ENCODE assay signal across 14 cellular contexts in genomic region chr2:176729706-176730569, GRCh38.
DNase-seq lines count a peak whose midpoint lies in the region; ATAC-seq and TF ChIP-seq lines count a peak whose summit lies in the region.
"Had no signal": no experiment of that assay in that cellular context is flagged by ENCODE, and none has a peak within 500 bp of the region (broad histone marks: within the 10 kb centered on the region; RNA-seq: fewer than 3 reads in every experiment).

No MANE protein-coding gene starts in this region.

- no peak overlapping the region for H3K27ac ChIP-seq in CD8-positive, alpha-beta T cell (ENCODE audit: low read depth, low read length)
- H3K27ac ChIP-seq: Peyer's patch had no signal

- H3K4me1 ChIP-seq in CD8-positive, alpha-beta T cell (ENCODE audit: insufficient read depth, low read length) = no peaks in the 10 kb centered on the region
- H3K4me1 ChIP-seq: Peyer's patch had no signal

- intact Hi-C loops in activated CD4-positive, alpha-beta T cell treated with anti-CD3 and anti-CD28 coated beads, Interleukin-2, amount 10 ng/mL, durations not matched to agents 24 days and 14 days (cut with micrococcal nuclease) = no loop called here
- intact Hi-C loops in CD8-positive, alpha-beta T cell (cut with DNase I, micrococcal nuclease) = no loop called here

- CTCF ChIA-PET in CD8-positive, alpha-beta T cell (lab: Charles Lee) = no interaction called here

- TF ChIP-seq CTCF in epithelial cell of proximal tubule (conservative IDR thresholded peaks at IDR 0.05; ENCODE audit: low read depth, low read length) (no peak), omental fat pad (IDR thresholded peaks at IDR 0.05) (no peak)
- no peak for TF ChIP-seq CTCF in CD8-positive, alpha-beta T cell (IDR thresholded peaks at IDR 0.05)

- POLR2A ChIA-PET in CD8-positive, alpha-beta T cell (lab: Charles Lee) = no interaction called here

- peak; percentile 37 for ATAC-seq in omental fat pad (ENCODE audit: low FRiP score)
- ATAC-seq in CD8-positive, alpha-beta T cell = no peak

- H3K4me3 Mint-ChIP-seq in activated CD4-positive, alpha-beta T cell treated with anti-CD3 and anti-CD28 coated beads, Interleukin-2, amount 10 ng/mL, durations not matched to agents 24 days and 14 days = no peak overlapping the region
- no peak overlapping the region for H3K4me3 Mint-ChIP-seq in CD8-positive, alpha-beta T cell
- H3K4me3 Mint-ChIP-seq: CD4-positive, alpha-beta T cell; nephron progenitor cell had no signal

- no peak overlapping the region for H3K4me3 ChIP-seq in epithelial cell of proximal tubule (ENCODE audit: low read depth, low read length)
- no peak overlapping the region for H3K4me3 ChIP-seq in CD8-positive, alpha-beta T cell (ENCODE audit: low read depth, low read length)
- H3K4me3 ChIP-seq: Peyer's patch had no signal

- no peaks in the 10 kb centered on the region for H3K36me3 Mint-ChIP-seq in activated CD4-positive, alpha-beta T cell treated with anti-CD3 and anti-CD28 coated beads, Interleukin-2, amount 10 ng/mL, durations not matched to agents 24 days and 14 days (ENCODE audit: low read depth)
- H3K36me3 Mint-ChIP-seq in CD8-positive, alpha-beta T cell = no peaks in the 10 kb centered on the region

- no peaks in the 10 kb centered on the region for H3K9me3 ChIP-seq in CD8-positive, alpha-beta T cell (ENCODE audit: low read length)
- H3K9me3 ChIP-seq: Peyer's patch had no signal

- H3K4me1 Mint-ChIP-seq in activated CD4-positive, alpha-beta T cell treated with anti-CD3 and anti-CD28 coated beads, Interleukin-2, amount 10 ng/mL, durations not matched to agents 24 days and 14 days = no peaks in the 10 kb centered on the region
- no peaks in the 10 kb centered on the region for H3K4me1 Mint-ChIP-seq in CD8-positive, alpha-beta T cell (ENCODE audit: low read depth)
- H3K4me1 Mint-ChIP-seq: nephron progenitor cell had no signal

- no peaks in the 10 kb centered on the region for H3K36me3 ChIP-seq in CD8-positive, alpha-beta T cell (ENCODE audit: insufficient read depth, low read length)
- H3K36me3 ChIP-seq: Peyer's patch had no signal

- peaks cover 11% of the 10 kb centered on the region for H3K27me3 Mint-ChIP-seq in activated CD4-positive, alpha-beta T cell treated with anti-CD3 and anti-CD28 coated beads, Interleukin-2, amount 10 ng/mL, durations not matched to agents 24 days and 14 days
- H3K27me3 Mint-ChIP-seq in CD8-positive, alpha-beta T cell (ENCODE audit: low read depth) = peaks cover 4% of the 10 kb centered on the region

- no peak overlapping the region for H3K27ac Mint-ChIP-seq in activated CD4-positive, alpha-beta T cell treated with anti-CD3 and anti-CD28 coated beads, Interleukin-2, amount 10 ng/mL, durations not matched to agents 24 days and 14 days
- H3K27ac Mint-ChIP-seq in CD8-positive, alpha-beta T cell = no peak overlapping the region
- H3K27ac Mint-ChIP-seq: CD4-positive, alpha-beta T cell; nephron progenitor cell had no signal

- H3K9me3 Mint-ChIP-seq in activated CD4-positive, alpha-beta T cell treated with anti-CD3 and anti-CD28 coated beads, Interleukin-2, amount 10 ng/mL, durations not matched to agents 24 days and 14 days = no peaks in the 10 kb centered on the region
- H3K9me3 Mint-ChIP-seq in CD8-positive, alpha-beta T cell = no peaks in the 10 kb centered on the region
- H3K9me3 Mint-ChIP-seq: CD4-positive, alpha-beta T cell; nephron progenitor cell had no signal

- H3K27me3 ChIP-seq in CD8-positive, alpha-beta T cell (ENCODE audit: insufficient read depth, low read length) = no peaks in the 10 kb centered on the region
- H3K27me3 ChIP-seq: Peyer's patch had no signal

- DNase-seq in DMS153 (lab: John Stamatoyannopoulos, UW) (peak; percentile 70), NCI-H2171 treated with DMSO at 0.1 percent for 48 hours (lab: John Stamatoyannopoulos, UW) (peak; percentile 53), epithelial cell of proximal tubule (ENCODE audit: low read depth) (peak; percentile 54), omental fat pad (ENCODE audit: low spot score) (no peak), RPMI8226 (no peak), GM19240 (ENCODE audit: insufficient read length, low spot score) (no peak)
- DNase-seq in activated CD4-positive, alpha-beta T cell treated with anti-CD3 and anti-CD28 coated beads, Interleukin-2, amount 10 ng/mL, durations not matched to agents 24 days and 14 days = no peak
- no peak for DNase-seq in CD8-positive, alpha-beta T cell
- DNase-seq: activated CD4-positive, alpha-beta T cell treated with anti-CD3 and anti-CD28 coated beads for 4 hours; amygdala; CD4-positive, alpha-beta T cell; nephron progenitor cell; Peyer's patch; trophoblast cell had no signal

Comparison
In these comparisons a context has a peak if more than half of its experiments do, and no peak if none do; other contexts are left out.
1. DNase-seq: peak in DMS153 (single experiment), NCI-H2171 treated with DMSO at 0.1 percent for 48 hours (single experiment) and epithelial cell of proximal tubule (single experiment); none in omental fat pad (single experiment), activated CD4-positive, alpha-beta T cell treated with anti-CD3 and anti-CD28 coated beads, Interleukin-2, amount 10 ng/mL, durations not matched to agents 24 days and 14 days (single experiment), RPMI8226 (single experiment), GM19240 (single experiment) and CD8-positive, alpha-beta T cell (0 of 7).